In genomic region chr14:69226736-69227135, GRCh38 we compare ENCODE assay signal across 26 cellular contexts. TPM values are rescaled to one million over a fixed set of nuclear protein-coding genes. Genes with fewer than 3 reads are reported as not detected.
DNase-seq lines count a peak whose midpoint lies in the region; ATAC-seq, FAIRE-seq and TF ChIP-seq lines count a peak whose summit lies in the region.
"Had no signal": no experiment of that assay in that cellular context is flagged by ENCODE, and none has a peak within 500 bp of the region (broad histone marks: within the 10 kb centered on the region; RNA-seq: fewer than 3 reads in every experiment).

No MANE protein-coding gene starts in this region.

- H3K4me3 ChIP-seq in endothelial cell of umbilical vein (replicated peaks in 1 of 3; ENCODE audit: insufficient read depth in 1 of 3, low read depth in 1 of 3, low read length in 3 of 3), result no peak overlapping the region
- no peak overlapping the region for H3K4me3 ChIP-seq in uterus
- H3K4me3 ChIP-seq: transverse colon had no signal

- H3K9ac ChIP-seq in endothelial cell of umbilical vein (replicated peaks; ENCODE audit: extremely low read depth, insufficient read depth, low read length), result no peak overlapping the region

- no peaks in the 10 kb centered on the region for H3K79me2 ChIP-seq in endothelial cell of umbilical vein (ENCODE audit: control insufficient read depth, insufficient read depth, low read length)

- BruUV-seq in endothelial cell of umbilical vein (replicated peaks; lab: Mats Ljungman, UMichigan), result TSS peak; percentile 16

- no peaks in the 10 kb centered on the region for H4K20me1 ChIP-seq in endothelial cell of umbilical vein (replicated peaks; ENCODE audit: control insufficient read depth, extremely low read depth, insufficient read depth, low read length)

- H3K9me3 ChIP-seq in endothelial cell of umbilical vein (replicated peaks; ENCODE audit: control insufficient read depth, insufficient read depth, low read length), result no peaks in the 10 kb centered on the region
- H3K9me3 ChIP-seq in uterus, result no peaks in the 10 kb centered on the region
- H3K9me3 ChIP-seq: transverse colon had no signal

- H3K4me1 ChIP-seq in endothelial cell of umbilical vein (ENCODE audit: control insufficient read depth, extremely low read depth, insufficient read depth, low read length) (peaks cover 9% of the 10 kb centered on the region), uterus (peaks cover 0 to 4% of the 10 kb centered on the region in 2 donors)
- H3K4me1 ChIP-seq: transverse colon had no signal

- POLR2A ChIA-PET in endothelial cell of umbilical vein (lab: Charles Lee), result interaction anchor here (0.6 kb wide), 1 partner anchor 465 kb away, joined by 4 read pairs; no protein-coding TSS in a partner anchor

- ATAC-seq in left ventricle myocardium superior, result peak; percentile 35
- ATAC-seq: T-cell had no signal

- H2AFZ ChIP-seq in endothelial cell of umbilical vein (ENCODE audit: low read depth, low read length), result no peak overlapping the region

- FAIRE-seq in endothelial cell of umbilical vein (lab: Jason Lieb, UNC), result no peak
- FAIRE-seq: D721Med had no signal

- H3K9me1 ChIP-seq in endothelial cell of umbilical vein (replicated peaks; ENCODE audit: control insufficient read depth, extremely low read depth, insufficient read depth, low read length), result peaks cover 2% of the 10 kb centered on the region

- no peak for TF ChIP-seq CTCF in endothelial cell of umbilical vein (IDR thresholded peaks at IDR 0.05; ENCODE audit: extremely low read depth in 1 of 2, insufficient read depth in 1 of 2, low read depth in 1 of 2, low read length in 2 of 2)
- TF ChIP-seq CTCF in uterus (IDR thresholded peaks at IDR 0.05), result no peak

- intact Hi-C loops in endothelial cell of umbilical vein (cut with micrococcal nuclease) (loop anchor here (5.0 kb wide), 2 partner anchors 74 to 99 kb away; partner anchors contain the start of gene DCAF5), left ventricle myocardium superior (cut with micrococcal nuclease) (no loop called here), uterus (cut with DNase I; ENCODE audit: low total_unique reads) (no loop called here)

- no peaks in the 10 kb centered on the region for H3K36me3 ChIP-seq in endothelial cell of umbilical vein (ENCODE audit: control insufficient read depth in 2 of 2, extremely low read depth in 1 of 2, insufficient read depth in 2 of 2, low read length in 2 of 2)
- H3K36me3 ChIP-seq in uterus, result no peaks in the 10 kb centered on the region

- CTCF ChIA-PET in endothelial cell of umbilical vein (lab: Charles Lee), result interaction anchor here (1.3 to 1.9 kb wide), 5 partner anchors 14 to 363 kb away, joined by 3 to 13 read pairs (median 4); no protein-coding TSS in a partner anchor

- H3K27ac ChIP-seq in endothelial cell of umbilical vein (ENCODE audit: insufficient read depth, low read depth, low read length), result peak overlapping the region; percentile 17
- H3K27ac ChIP-seq in uterus, result peak overlapping the region; percentile 45 to 50
- H3K27ac ChIP-seq: RWPE1, transverse colon, WERI-Rb-1 had no signal

- no peak overlapping the region for H3K4me2 ChIP-seq in endothelial cell of umbilical vein (ENCODE audit: insufficient read depth, low read length)

- dilution Hi-C loops in endothelial cell of umbilical vein (cut with MboI; ENCODE audit: extremely low pct_ligation_motif_present, low sequenced_read_pairs), result no loop called here

- H3K27me3 ChIP-seq in endothelial cell of umbilical vein (ENCODE audit: control insufficient read depth in 2 of 2, insufficient read depth in 2 of 2, low read length in 2 of 2) (no peaks in the 10 kb centered on the region), uterus (no peaks in the 10 kb centered on the region)
- H3K27me3 ChIP-seq: transverse colon had no signal

- DNase-seq in MV-4-11 (lab: John Stamatoyannopoulos, UW) (peak; percentile 6), endothelial cell of umbilical vein (ENCODE audit: low read depth, low spot score) (no peak), left ventricle myocardium superior (no peak), uterus (no peak), HuH-7 (ENCODE audit: low spot score) (no peak), C1 segment of cervical spinal cord (lab: John Stamatoyannopoulos, UW) (no peak), A172 (ENCODE audit: low spot score) (no peak)
- DNase-seq: activated CD4-positive, alpha-beta T cell treated with anti-CD3 and anti-CD28 coated beads for 48 hours; activated effector memory CD4-positive, alpha-beta T cell treated with anti-CD3 and anti-CD28 coated beads, Interleukin-2, amount 50 U/mL, for 16 hours; CD4-positive, alpha-beta memory T cell; glutamatergic neuron; islet precursor cell; KBM-7; midbrain; naive B cell; NCI-H1092 treated with DMSO at 0.1 percent for 48 hours; NCI-H187 treated with DMSO at 0.1 percent for 48 hours; NCI-H2171 treated with DMSO at 0.1 percent for 48 hours; NCI-H510A; posterior cingulate gyrus; stimulated activated CD4-positive, alpha-beta T cell treated with anti-CD3 and anti-CD28 coated beads, Interleukin-4, amount 100 ng/mL, for 24 hours; T-cell; transverse colon; WERI-Rb-1 had no signal

- TF ChIP-seq POLR2A in endothelial cell of umbilical vein (IDR thresholded peaks at IDR 0.05; ENCODE audit: low read depth, low read length) (no peak), uterus (IDR thresholded peaks at IDR 0.05) (no peak)

TF ChIP-seq in endothelial cell of umbilical vein, 7 proteins besides CTCF, POLR2A, EP300 and RAD21:
- TF ChIP-seq EZH2 (IDR thresholded peaks at IDR 0.05; ENCODE audit: borderline replicate concordance, low read depth, low read length, severe bottlenecking) (no peak), POLR2AphosphoS5 (IDR thresholded peaks at IDR 0.05; ENCODE audit: insufficient read depth, low read depth, low read length) (no peak), MAX (IDR thresholded peaks at IDR 0.05; ENCODE audit: insufficient read depth, insufficient read length) (no peak), MYC (IDR thresholded peaks at IDR 0.05; ENCODE audit: low read depth, low read length) (no peak), GATA2 (IDR thresholded peaks at IDR 0.05; ENCODE audit: insufficient read depth, insufficient read length, low read depth, low read length) (no peak), FOS (IDR thresholded peaks at IDR 0.05; ENCODE audit: borderline replicate concordance, insufficient read depth, low read length) (no peak), JUN (IDR thresholded peaks at IDR 0.05; ENCODE audit: borderline replicate concordance, insufficient read depth, insufficient read length, low read depth) (no peak)

RNA-seq across cellular contexts. Expression of gene GALNT16, which starts 33.2 kb away (rescaled TPM):
- total RNA-seq in endothelial cell of umbilical vein, result 0.49 and 1.0 TPM in 2 replicates
- polyA plus RNA-seq in endothelial cell of umbilical vein, result 0.39 and 0.51 TPM in 2 replicates
- polyA plus RNA-seq in endothelial cell of umbilical vein (2011; cell fraction: cytosol; rRNA removed), result 0.37 and 0.57 TPM in 2 replicates
- 0.34 and 0.46 TPM in 2 replicates for polyA plus RNA-seq in endothelial cell of umbilical vein (2011; cell fraction: nucleus; rRNA removed)
- polyA plus RNA-seq in endothelial cell of umbilical vein (2012), result 0.52 and 1.1 TPM in 2 replicates
- 0.28 and 1.0 TPM in 2 replicates for polyA minus RNA-seq in endothelial cell of umbilical vein
- polyA minus RNA-seq in endothelial cell of umbilical vein (2011; cell fraction: cytosol; rRNA and poly(A)+ RNA removed), result not detected
- polyA minus RNA-seq in endothelial cell of umbilical vein (2011; cell fraction: nucleus; rRNA and poly(A)+ RNA removed), result 0.10 TPM in 2 replicates
- 101 TPM for total RNA-seq in left ventricle myocardium superior
- total RNA-seq in uterus, result 10 to 100 TPM in 3 of 4 donors, 1 to 10 TPM in 1; 2.1 to 35.9 (median 11.5) TPM
- total RNA-seq in A172 (2014; rRNA removed; shearing (Covaris generic)), result 4.8 and 5.7 TPM in 2 replicates
- polyA plus RNA-seq: CD4-positive, alpha-beta memory T cell had no signal

RNA-seq across cellular contexts. Expression of gene EXD2, which starts 35.4 kb away (rescaled TPM):
- 18.6 and 22.6 TPM in 2 replicates for total RNA-seq in endothelial cell of umbilical vein
- 10.7 and 11.6 TPM in 2 replicates for polyA plus RNA-seq in endothelial cell of umbilical vein
- 11.5 and 12.2 TPM in 2 replicates for polyA plus RNA-seq in endothelial cell of umbilical vein (2011; cell fraction: cytosol; rRNA removed)
- 20.0 and 23.9 TPM in 2 replicates for polyA plus RNA-seq in endothelial cell of umbilical vein (2011; cell fraction: nucleus; rRNA removed)
- polyA plus RNA-seq in endothelial cell of umbilical vein (2012), result 15.9 and 16.2 TPM in 2 replicates
- 28.7 and 31.3 TPM in 2 replicates for polyA minus RNA-seq in endothelial cell of umbilical vein
- 9.5 TPM for polyA minus RNA-seq in endothelial cell of umbilical vein (2011; cell fraction: cytosol; rRNA and poly(A)+ RNA removed)
- polyA minus RNA-seq in endothelial cell of umbilical vein (2011; cell fraction: nucleus; rRNA and poly(A)+ RNA removed), result 11.9 and 14.0 TPM in 2 replicates
- 17.7 TPM for total RNA-seq in left ventricle myocardium superior
- total RNA-seq in uterus, result 10 to 100 TPM in 3 of 4 donors, 1 to 10 TPM in 1; 4.6 to 52.1 (median 28.3) TPM
- total RNA-seq in A172 (2014; rRNA removed; shearing (Covaris generic)), result 10.7 and 11.0 TPM in 2 replicates
